Comparison of ENCODE assay signal across 9 cellular contexts in genomic region chr12:12613334-12613733, GRCh38. TPM values are rescaled to one million over a fixed set of nuclear protein-coding genes. Genes with fewer than 3 reads are reported as not detected.
A peak's percentile ranks its signal among the peaks of the same experiment; 100 is the strongest.
DNase-seq lines count a peak whose midpoint lies in the region; ATAC-seq and TF ChIP-seq lines count a peak whose summit lies in the region.
"Had no signal": no experiment of that assay in that cellular context is flagged by ENCODE, and none has a peak within 500 bp of the region (broad histone marks: within the 10 kb centered on the region; RNA-seq: fewer than 3 reads in every experiment).

No MANE protein-coding gene starts in this region.

- no peaks in the 10 kb centered on the region for H3K9me3 Mint-ChIP-seq in T-helper 1 cell treated with Interleukin-12 subunit alpha and Interleukin-12 subunit beta and Interleukin-4 antibody, amounts not matched to agents 30 μg/mL and 1 μg/mL, for 36 hours
- no peaks in the 10 kb centered on the region for H3K9me3 Mint-ChIP-seq in stimulated activated naive B cell treated with anti-CD40 and anti-IgM and Interleukin-4, amounts not matched to agents 10 μg/mL and 1 μg/mL and 100 μg/mL, for 72 hours

- H3K27ac Mint-ChIP-seq in T-helper 1 cell treated with Interleukin-12 subunit alpha and Interleukin-12 subunit beta and Interleukin-4 antibody, amounts not matched to agents 30 μg/mL and 1 μg/mL, for 36 hours: peak overlapping the region; percentile 78
- peak overlapping the region; percentile 99 for H3K27ac Mint-ChIP-seq in T-helper 17 cell
- peak overlapping the region; percentile 79 for H3K27ac Mint-ChIP-seq in stimulated activated naive B cell treated with anti-CD40 and anti-IgM and Interleukin-4, amounts not matched to agents 10 μg/mL and 1 μg/mL and 100 μg/mL, for 72 hours

- no peak for TF ChIP-seq CTCF in foreskin fibroblast (IDR thresholded peaks at IDR 0.05; ENCODE audit: low read depth, low read length)
- no peak for TF ChIP-seq CTCF in mucosa of descending colon (IDR thresholded peaks at IDR 0.05)

- H3K36me3 ChIP-seq in mucosa of descending colon (ENCODE audit: low read depth): no peaks in the 10 kb centered on the region

- H3K4me3 ChIP-seq in foreskin fibroblast (ENCODE audit: low read depth in 1 of 2, low read length in 2 of 2) (peak overlapping the region; percentile 35 to 84), mucosa of descending colon (no peak overlapping the region)

- H3K4me1 Mint-ChIP-seq in T-helper 1 cell treated with Interleukin-12 subunit alpha and Interleukin-12 subunit beta and Interleukin-4 antibody, amounts not matched to agents 30 μg/mL and 1 μg/mL, for 36 hours (ENCODE audit: low read depth): peaks cover 29% of the 10 kb centered on the region
- H3K4me1 Mint-ChIP-seq in T-helper 17 cell: peaks cover 51% of the 10 kb centered on the region
- H3K4me1 Mint-ChIP-seq in stimulated activated naive B cell treated with anti-CD40 and anti-IgM and Interleukin-4, amounts not matched to agents 10 μg/mL and 1 μg/mL and 100 μg/mL, for 72 hours: peaks cover 17 to 34% of the 10 kb centered on the region in 2 donors

- H3K4me3 Mint-ChIP-seq in T-helper 1 cell treated with Interleukin-12 subunit alpha and Interleukin-12 subunit beta and Interleukin-4 antibody, amounts not matched to agents 30 μg/mL and 1 μg/mL, for 36 hours: peak overlapping the region; percentile 59
- H3K4me3 Mint-ChIP-seq in T-helper 17 cell: peak overlapping the region; percentile 97
- H3K4me3 Mint-ChIP-seq in stimulated activated naive B cell treated with anti-CD40 and anti-IgM and Interleukin-4, amounts not matched to agents 10 μg/mL and 1 μg/mL and 100 μg/mL, for 72 hours: peak overlapping the region; percentile 84 to 99

- ATAC-seq in T-helper 17 cell (no peak), mucosa of descending colon (no peak)
- ATAC-seq in stimulated activated naive B cell treated with anti-CD40 and anti-IgM and Interleukin-4, amounts not matched to agents 10 μg/mL and 1 μg/mL and 100 μg/mL, for 72 hours (replicated peaks): peak in 1 of 2 donors; percentile 8

- no peaks in the 10 kb centered on the region for H3K9me3 ChIP-seq in T-helper 17 cell (ENCODE audit: control insufficient read depth, low read length, poor library complexity, severe bottlenecking)
- no peaks in the 10 kb centered on the region for H3K9me3 ChIP-seq in mucosa of descending colon

- intact Hi-C loops in mucosa of descending colon (cut with DNase I, micrococcal nuclease): no loop called here

- DNase-seq in T-helper 1 cell (no peak), T-helper 17 cell (no peak), foreskin fibroblast (no peak), mucosa of descending colon (no peak)
- DNase-seq in stimulated activated naive B cell treated with anti-CD40 and anti-IgM and Interleukin-4, amounts not matched to agents 10 μg/mL and 1 μg/mL and 100 μg/mL, for 72 hours: peak; percentile 23
- no peak for DNase-seq in stimulated activated CD4-positive, alpha-beta T cell treated with anti-CD3 and anti-CD28 coated beads, Interleukin-4, amount 100 ng/mL, for 1 hour
- no peak for DNase-seq in activated effector memory CD4-positive, alpha-beta T cell treated with Interleukin-2 at 50 U/mL for 16 hours
- DNase-seq: NCI-H345 had no signal

- no peaks in the 10 kb centered on the region for H3K27me3 Mint-ChIP-seq in T-helper 1 cell treated with Interleukin-12 subunit alpha and Interleukin-12 subunit beta and Interleukin-4 antibody, amounts not matched to agents 30 μg/mL and 1 μg/mL, for 36 hours (ENCODE audit: low read depth)
- no peaks in the 10 kb centered on the region for H3K27me3 Mint-ChIP-seq in T-helper 17 cell
- H3K27me3 Mint-ChIP-seq in stimulated activated naive B cell treated with anti-CD40 and anti-IgM and Interleukin-4, amounts not matched to agents 10 μg/mL and 1 μg/mL and 100 μg/mL, for 72 hours: no peaks in the 10 kb centered on the region

- H3K4me1 ChIP-seq in mucosa of descending colon (ENCODE audit: low read depth): peaks cover 18% of the 10 kb centered on the region

- H3K36me3 Mint-ChIP-seq in T-helper 1 cell treated with Interleukin-12 subunit alpha and Interleukin-12 subunit beta and Interleukin-4 antibody, amounts not matched to agents 30 μg/mL and 1 μg/mL, for 36 hours (ENCODE audit: low read depth): peaks cover 11% of the 10 kb centered on the region
- H3K36me3 Mint-ChIP-seq in T-helper 17 cell (ENCODE audit: low read depth): peaks cover 6% of the 10 kb centered on the region
- H3K36me3 Mint-ChIP-seq in stimulated activated naive B cell treated with anti-CD40 and anti-IgM and Interleukin-4, amounts not matched to agents 10 μg/mL and 1 μg/mL and 100 μg/mL, for 72 hours: peaks cover 7 to 22% of the 10 kb centered on the region in 2 donors

RNA-seq across cellular contexts. Expression of gene CREBL2, which starts 1.7 kb away (rescaled TPM):
- total RNA-seq in T-helper 17 cell: 10 to 100 TPM; 25.6 to 37.2 TPM
- 10 to 100 TPM; 23.3 to 35.9 (median 25.4) TPM for total RNA-seq in mucosa of descending colon

RNA-seq across cellular contexts. Expression of gene DUSP16, which starts 50.7 kb away (rescaled TPM):
- total RNA-seq in T-helper 17 cell (10 to 100 TPM; 81.1 to 94.8 TPM), mucosa of descending colon (10 to 100 TPM; 42.3 to 61.8 (median 42.9) TPM)
